In genomic region chr9:126520453-126520852, GRCh38 we compare ENCODE assay signal across 24 cellular contexts.
"Had no signal": no experiment of that assay in that cellular context is flagged by ENCODE, and none has a peak within 500 bp of the region (broad histone marks: within the 10 kb centered on the region; RNA-seq: fewer than 3 reads in every experiment).

No MANE protein-coding gene starts in this region.

- H3K4me3 ChIP-seq: body of pancreas, breast epithelium, Peyer's patch, SK-N-MC had no signal

- DNase-seq: activated CD4-positive, alpha-beta T cell treated with anti-CD3 and anti-CD28 coated beads, Interleukin-2, amount 10 ng/mL, durations not matched to agents 24 days and 14 days; activated CD4-positive, alpha-beta T cell treated with anti-CD3 and anti-CD28 coated beads, Interleukin-2, amount 50 U/mL, for 4 hours; activated gamma-delta T cell; activated T-cell treated with anti-CD3 and anti-CD28 coated beads, Interleukin-2, amount 50 U/mL, for 1 hour; body of pancreas; Karpas-422; KBM-7; NCI-H1048; NCI-H1105 treated with DMSO at 0.1 percent for 48 hours; NCI-H1436; NCI-H1694; NCI-H1930; NCI-H2081 treated with DMSO at 0.1 percent for 48 hours; NCI-H345; NCI-H524 treated with DMSO at 0.1 percent for 48 hours; RPMI8226; SIG-M5; T-cell; T-helper 17 cell; T-helper 9 cell had no signal

- H3K27ac ChIP-seq: body of pancreas, breast epithelium, Peyer's patch, SK-N-MC had no signal

- H3K9me3 ChIP-seq: body of pancreas, breast epithelium, Peyer's patch had no signal

- ATAC-seq: activated CD8-positive, alpha-beta T cell treated with anti-CD3 and anti-CD28 coated beads for 36 hours; body of pancreas; T-cell; T-helper 17 cell had no signal

- H3K36me3 ChIP-seq: breast epithelium, Peyer's patch had no signal
